ENCODE assay signal across 27 cellular contexts in genomic region chr7:79529896-79530235, GRCh38.
A peak's percentile ranks its signal among the peaks of the same experiment; 100 is the strongest.
DNase-seq lines count a peak whose midpoint lies in the region; TF ChIP-seq lines count a peak whose summit lies in the region.
"Had no signal": no experiment of that assay in that cellular context is flagged by ENCODE, and none has a peak within 500 bp of the region (broad histone marks: within the 10 kb centered on the region; RNA-seq: fewer than 3 reads in every experiment).

No MANE protein-coding gene starts in this region.

- no peak overlapping the region for H3K4me3 ChIP-seq in choroid plexus epithelial cell (ENCODE audit: low read depth, low read length)
- H3K4me3 ChIP-seq in tibial nerve: no peak overlapping the region
- H3K4me3 ChIP-seq: hepatocyte, ovary, Peyer's patch, right lobe of liver, SJCRH30, stomach, upper lobe of left lung had no signal

- H3K9me3 Mint-ChIP-seq in mesothelial cell of epicardium: no peaks in the 10 kb centered on the region
- H3K9me3 Mint-ChIP-seq in type B pancreatic cell: peaks cover 6% of the 10 kb centered on the region

- H3K4me3 Mint-ChIP-seq in mesothelial cell of epicardium: no peak overlapping the region
- no peak overlapping the region for H3K4me3 Mint-ChIP-seq in type B pancreatic cell
- H3K4me3 Mint-ChIP-seq: activated CD4-positive, alpha-beta T cell treated with anti-CD3 and anti-CD28 coated beads for 36 hours; activated T-cell treated with anti-CD3 and anti-CD28 coated beads, Interleukin-2, amount 50 U/mL, for 4 hours; memory B cell; naive B cell had no signal

- H3K27me3 Mint-ChIP-seq in mesothelial cell of epicardium (ENCODE audit: low read depth) (no peaks in the 10 kb centered on the region), type B pancreatic cell (no peaks in the 10 kb centered on the region)
- H3K27me3 Mint-ChIP-seq: activated CD4-positive, alpha-beta T cell treated with anti-CD3 and anti-CD28 coated beads for 36 hours; memory B cell; naive B cell had no signal

- no peaks in the 10 kb centered on the region for H3K36me3 Mint-ChIP-seq in mesothelial cell of epicardium
- H3K36me3 Mint-ChIP-seq in type B pancreatic cell: no peaks in the 10 kb centered on the region
- H3K36me3 Mint-ChIP-seq: memory B cell, naive B cell had no signal

- H3K4me1 Mint-ChIP-seq in mesothelial cell of epicardium: peaks cover 26% of the 10 kb centered on the region
- peaks cover 14% of the 10 kb centered on the region for H3K4me1 Mint-ChIP-seq in type B pancreatic cell (ENCODE audit: unreplicated experiment)
- H3K4me1 Mint-ChIP-seq: activated CD4-positive, alpha-beta T cell treated with anti-CD3 and anti-CD28 coated beads for 36 hours; memory B cell; naive B cell had no signal

- DNase-seq in AG20443 (ENCODE audit: low spot score): peak; percentile 23
- DNase-seq in HS-5 (ENCODE audit: low read depth): peak; percentile 45
- DNase-seq in choroid plexus epithelial cell (ENCODE audit: low read depth): peak; percentile 47
- no peak for DNase-seq in mesothelial cell of epicardium (ENCODE audit: low spot score in 2 of 2, unreplicated experiment in 2 of 2)
- DNase-seq in iPS-NIHi7 (ENCODE audit: extremely low spot score): no peak
- DNase-seq in SW 1271 (lab: John Stamatoyannopoulos, UW): no peak
- DNase-seq in tibial nerve (ENCODE audit: low spot score in 2 of 2): no peak
- DNase-seq in type B pancreatic cell (ENCODE audit: extremely low spot score, unreplicated experiment): no peak
- DNase-seq: activated CD4-positive, alpha-beta T cell treated with anti-CD3 and anti-CD28 coated beads for 36 hours; activated naive CD4-positive, alpha-beta T cell; activated T-cell treated with anti-CD3 and anti-CD28 coated beads, Interleukin-2, amount 50 U/mL, for 4 hours; caudate nucleus; DMS 273 treated with DMSO at 0.1 percent for 48 hours; Kasumi-1; kidney; naive B cell; NCI-H2029 treated with DMSO at 0.1 percent for 48 hours; ovary; Peyer's patch; right lobe of liver; SJCRH30; stomach; upper lobe of left lung had no signal

- no peaks in the 10 kb centered on the region for H3K27me3 ChIP-seq in tibial nerve
- H3K27me3 ChIP-seq: dorsolateral prefrontal cortex, hepatocyte, ovary, Peyer's patch, right lobe of liver, stomach, upper lobe of left lung had no signal

- no peak overlapping the region for H3K27ac ChIP-seq in tibial nerve
- H3K27ac ChIP-seq: C4-2B, hepatocyte, ovary, Peyer's patch, right lobe of liver, SJCRH30, stomach, upper lobe of left lung had no signal

- WGBS in tibial nerve, 2 donors: 84 to 89% methylated on average over 2 of the region's 2 CpGs

- TF ChIP-seq CTCF in choroid plexus epithelial cell (conservative IDR thresholded peaks at IDR 0.05; ENCODE audit: low read depth, low read length): no peak
- no peak for TF ChIP-seq CTCF in mesothelial cell of epicardium (IDR thresholded peaks at IDR 0.05; ENCODE audit: unreplicated experiment)
- no peak for TF ChIP-seq CTCF in tibial nerve (IDR thresholded peaks at IDR 0.05)
- TF ChIP-seq CTCF in type B pancreatic cell (conservative IDR thresholded peaks at IDR 0.05): no peak

- no peak for TF ChIP-seq EP300 in tibial nerve (IDR thresholded peaks at IDR 0.05)

- no peaks in the 10 kb centered on the region for H3K36me3 ChIP-seq in tibial nerve
- H3K36me3 ChIP-seq: ovary, Peyer's patch, right lobe of liver, SJCRH30, stomach, upper lobe of left lung had no signal

- H3K9me3 ChIP-seq in tibial nerve: no peaks in the 10 kb centered on the region
- H3K9me3 ChIP-seq: ovary, Peyer's patch, right lobe of liver, SJCRH30, stomach, upper lobe of left lung had no signal

- H3K27ac Mint-ChIP-seq in mesothelial cell of epicardium (peak overlapping the region; percentile 79), type B pancreatic cell (no peak overlapping the region)
- H3K27ac Mint-ChIP-seq: activated CD4-positive, alpha-beta T cell treated with anti-CD3 and anti-CD28 coated beads for 36 hours; memory B cell; naive B cell had no signal

- peaks cover 0 to 13% (median 0%) of the 10 kb centered on the region in 4 donors for H3K4me1 ChIP-seq in tibial nerve
- H3K4me1 ChIP-seq: Peyer's patch, SJCRH30, stomach, upper lobe of left lung had no signal

- TF ChIP-seq POLR2A in tibial nerve (IDR thresholded peaks at IDR 0.05): no peak

Comparison
In these comparisons a context has a peak if more than half of its experiments do, and no peak if none do; other contexts are left out.
1. DNase-seq: peak in AG20443 (single experiment), HS-5 (single experiment) and choroid plexus epithelial cell (single experiment); none in mesothelial cell of epicardium (0 of 2), iPS-NIHi7 (single experiment), SW 1271 (0 of 2), tibial nerve (0 of 2) and type B pancreatic cell (single experiment).